In the genomic region with DNA sequence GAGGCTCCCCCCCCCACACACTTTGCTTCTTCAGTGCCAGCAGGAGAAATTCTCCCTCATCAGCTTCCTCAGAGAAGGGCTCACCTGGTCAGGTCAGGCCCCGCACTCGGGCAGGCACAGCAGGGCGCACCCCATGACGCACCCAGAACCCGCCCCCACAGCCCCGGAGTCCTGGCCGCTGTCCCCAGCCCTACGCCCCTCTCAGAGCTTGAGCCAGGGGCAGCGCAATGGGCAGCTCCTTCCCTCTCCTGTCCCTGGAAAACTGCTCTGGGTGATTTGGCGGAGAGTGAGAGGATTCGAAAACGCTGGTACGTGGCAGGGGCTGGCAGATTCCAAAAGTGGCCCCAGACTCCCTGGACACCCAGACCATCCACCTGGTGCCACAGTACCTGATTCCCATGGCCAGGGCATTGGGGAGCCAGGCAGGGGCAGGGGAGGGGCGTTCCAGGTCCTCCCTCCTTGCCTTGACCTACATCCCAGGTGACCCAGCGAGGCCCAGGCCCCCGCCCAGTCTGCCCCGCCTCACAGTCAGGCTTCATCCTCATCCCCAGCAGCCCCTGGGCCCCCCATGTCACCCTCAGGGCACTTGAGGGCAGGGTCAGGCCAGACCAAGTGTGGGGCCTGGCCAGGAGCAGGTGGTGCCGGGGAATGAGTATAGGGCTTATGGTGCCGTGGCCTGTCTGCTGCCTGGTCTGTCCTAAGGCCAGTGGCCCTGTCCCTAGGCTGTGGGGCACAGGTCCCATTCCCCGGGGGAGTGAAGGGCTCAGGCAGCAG, we compare ENCODE assay signal across 26 cellular contexts. TPM values are rescaled to one million over a fixed set of nuclear protein-coding genes. Genes with fewer than 3 reads are reported as not detected.
A peak's percentile ranks its signal among the peaks of the same experiment; 100 is the strongest.
DNase-seq lines count a peak whose midpoint lies in the region; ATAC-seq, FAIRE-seq and TF ChIP-seq lines count a peak whose summit lies in the region.
"Had no signal": no experiment of that assay in that cellular context is flagged by ENCODE, and none has a peak within 500 bp of the region (broad histone marks: within the 10 kb centered on the region; RNA-seq: fewer than 3 reads in every experiment).

No MANE protein-coding gene starts in this region.

- CTCF ChIA-PET in GM12878 (lab: Yijun Ruan, JAX), result interaction anchor here (2.1 kb wide), 1 partner anchor 163 kb away, joined by 10 read pairs; no protein-coding TSS in a partner anchor
- CTCF ChIA-PET in HEK293T (lab: Yijun Ruan, JAX), result interaction anchor here (0.6 kb wide), 1 partner anchor 242 kb away, joined by 3 read pairs; no protein-coding TSS in a partner anchor
- CTCF ChIA-PET in A673 (lab: Charles Lee), result interaction anchor here (0.5 to 0.6 kb wide), 3 partner anchors 10 to 125 kb away, joined by 4 to 5 read pairs (median 5); no protein-coding TSS in a partner anchor

- TF ChIP-seq EP300 in GM12878 (IDR thresholded peaks at IDR 0.05; ENCODE audit: borderline replicate concordance in 1 of 2, control insufficient read depth in 1 of 2, low read depth in 2 of 2, low read length in 2 of 2), result no peak

- no peak overlapping the region for H3K4me2 ChIP-seq in GM12878 (ENCODE audit: control insufficient read depth, insufficient read depth)

- TF ChIP-seq CTCF in GM12878 (IDR thresholded peaks at IDR 0.05 in 2 of 3, conservative IDR thresholded peaks at IDR 0.05 in 1 of 3; ENCODE audit: control insufficient read depth in 2 of 3, extremely low read depth in 1 of 3, insufficient read depth in 1 of 3, low read depth in 3 of 3, low read length in 3 of 3) (no peak), A673 (conservative IDR thresholded peaks at IDR 0.05; ENCODE audit: low read depth, low read length) (no peak)

- H3K4me3 ChIP-seq in GM12878 (no peak overlapping the region), A673 (ENCODE audit: low read depth, low read length, poor library complexity, severe bottlenecking) (no peak overlapping the region)
- H3K4me3 ChIP-seq: right lobe of liver had no signal

- SMC1A ChIA-PET in GM12878 (lab: Charles Lee; ENCODE audit: uncharacterized antibody, unreplicated experiment), result no interaction called here

- no peaks in the 10 kb centered on the region for H3K27me3 ChIP-seq in GM12878 (replicated peaks in 1 of 2; ENCODE audit: control insufficient read depth in 2 of 2, insufficient read depth in 2 of 2, low read length in 1 of 2)
- H3K27me3 ChIP-seq in A673 (replicated peaks; ENCODE audit: insufficient read depth, low read depth, low read length, poor library complexity), result no peaks in the 10 kb centered on the region
- H3K27me3 ChIP-seq: Peyer's patch, right lobe of liver had no signal

- H4K20me1 ChIP-seq in GM12878 (ENCODE audit: control insufficient read depth, insufficient read depth), result no peaks in the 10 kb centered on the region

- H3K36me3 ChIP-seq in GM12878 (ENCODE audit: control insufficient read depth in 2 of 2, insufficient read depth in 2 of 2, low read length in 1 of 2), result no peaks in the 10 kb centered on the region
- H3K36me3 ChIP-seq in A673 (ENCODE audit: insufficient read depth, low read length, poor library complexity, severe bottlenecking), result no peaks in the 10 kb centered on the region
- H3K36me3 ChIP-seq: Peyer's patch, right lobe of liver had no signal

- intact Hi-C loops in GM12878 (cut with micrococcal nuclease; ENCODE audit: unreplicated experiment), result no loop called here
- intact Hi-C loops in A673 (cut with micrococcal nuclease; ENCODE audit: unreplicated experiment), result loop anchor here (5.0 to 10.0 kb wide), 2 partner anchors 52 to 484 kb away; a partner anchor contains a TSS

- no peak overlapping the region for H2AFZ ChIP-seq in GM12878 (ENCODE audit: control insufficient read depth, low read depth, low read length)
- H2AFZ ChIP-seq: parathyroid adenoma had no signal

- FAIRE-seq in GM12878 (lab: Jason Lieb, UNC), result no peak
- FAIRE-seq: HTR-8/SVneo had no signal

- in situ Hi-C loops in GM12878 (cut with MboI), result no loop called here

- no peak overlapping the region for H3K27ac ChIP-seq in GM12878 (ENCODE audit: control insufficient read depth, insufficient read depth)
- no peak overlapping the region for H3K27ac ChIP-seq in A673 (ENCODE audit: low read depth, low read length, poor library complexity, severe bottlenecking)
- H3K27ac ChIP-seq: parathyroid adenoma, Peyer's patch, right lobe of liver, tibial artery had no signal

- TF ChIP-seq POLR2A in GM12878 (IDR thresholded peaks at IDR 0.05; ENCODE audit: low read depth, low read length), result 0 out of 2 replicates have a peak, but pooled peaks have one; percentile 17

- no peak for ATAC-seq in GM12878
- ATAC-seq: left lobe of liver had no signal

- no peak for TF ChIP-seq RAD21 in GM12878 (IDR thresholded peaks at IDR 0.05; ENCODE audit: insufficient read depth, low read depth, low read length)

- RAD21 ChIA-PET in GM12878 (lab: Charles Lee; ENCODE audit: unreplicated experiment), result interaction anchor here (3.6 kb wide), 1 partner anchor 126 kb away, joined by 21 read pairs; no protein-coding TSS in a partner anchor

- no peaks in the 10 kb centered on the region; the same call in 1 of the 2 replicates for H3K79me2 ChIP-seq in GM12878 (ENCODE audit: control insufficient read depth, insufficient read depth, low read length)
- H3K79me2 ChIP-seq: parathyroid adenoma had no signal

- peak; percentile 42 for DNase-seq in DMS79 treated with DMSO at 0.1 percent for 48 hours (lab: John Stamatoyannopoulos, UW)
- no peak for DNase-seq in DMS79 (lab: John Stamatoyannopoulos, UW)
- DNase-seq in GM12878 (ENCODE audit: low read depth, low spot score), result no peak
- peak; percentile 43 for DNase-seq in islet precursor cell
- DNase-seq in T-helper 1 cell, result no peak
- no peak for DNase-seq in HEK293T (ENCODE audit: extremely low spot score)
- DNase-seq in DMS153 (lab: John Stamatoyannopoulos, UW), result no peak
- no peak for DNase-seq in A673 (ENCODE audit: low spot score)
- DNase-seq: activated B cell treated with CpG ODN at 0.5 μM for 24 hours; activated CD4-positive, alpha-beta T cell treated with anti-CD3 and anti-CD28 coated beads, Interleukin-2, amount 10 ng/mL, durations not matched to agents 7 days and 5 days; activated effector memory CD4-positive, alpha-beta T cell treated with anti-CD3 and anti-CD28 coated beads, Interleukin-2, amount 50 U/mL, for 16 hours; activated naive CD8-positive, alpha-beta T cell treated with anti-CD3 and anti-CD28 coated beads for 36 hours; activated T-cell treated with anti-CD3 and anti-CD28 coated beads, Interleukin-2, amount 50 U/mL, for 24 hours; CD4-positive, alpha-beta T cell; mesendoderm; NCI-H1417 treated with DMSO at 0.1 percent for 48 hours; NCI-H2081; SIG-M5; stimulated activated CD4-positive, alpha-beta T cell treated with anti-CD3 and anti-CD28 coated beads, Interleukin-12 subunit alpha, Interleukin-12 subunit beta, amount 100 ng/mL, for 4 hours; stimulated activated CD4-positive, alpha-beta T cell treated with anti-CD3 and anti-CD28 coated beads, Interleukin-2, amount 100 ng/mL, for 48 hours had no signal

- BruUV-seq in GM12878 (replicated peaks; lab: Mats Ljungman, UMichigan) (no TSS peak), A673 (replicated peaks; lab: Mats Ljungman, UMichigan) (no TSS peak)

- peaks cover 25% of the 10 kb centered on the region for H3K4me1 ChIP-seq in GM12878 (ENCODE audit: control insufficient read depth, insufficient read depth, low read length)
- peaks cover 22% of the 10 kb centered on the region for H3K4me1 ChIP-seq in A673 (ENCODE audit: insufficient read depth, low read length, poor library complexity, severe bottlenecking)
- H3K4me1 ChIP-seq: parathyroid adenoma had no signal

- H3K9me3 ChIP-seq in GM12878 (replicated peaks; ENCODE audit: control insufficient read depth, insufficient read depth, low read length) (no peaks in the 10 kb centered on the region), A673 (ENCODE audit: low read depth, low read length, poor library complexity, severe bottlenecking) (no peaks in the 10 kb centered on the region)
- H3K9me3 ChIP-seq: Peyer's patch, right lobe of liver, tibial artery had no signal

- H3K9ac ChIP-seq in GM12878 (ENCODE audit: control insufficient read depth, insufficient read depth, low read length), result no peak overlapping the region
- H3K9ac ChIP-seq: parathyroid adenoma had no signal

- WGBS in GM12878 (ENCODE audit: insufficient coverage, insufficient replicate concordance, low lambda C conversion rate, missing lambda C conversion rate), result 78% methylated on average over 18 of the region's 20 CpGs

- POLR2A ChIA-PET in GM12878 (lab: Charles Lee), result no interaction called here
- POLR2A ChIA-PET in HEK293T (lab: Yijun Ruan, JAX), result no interaction called here
- POLR2A ChIA-PET in A673 (lab: Charles Lee; ENCODE audit: low non-redundant PET), result interaction anchor here (0.6 kb wide), 1 partner anchor 9 kb away, joined by 4 read pairs; no protein-coding TSS in a partner anchor

RNA-seq across cellular contexts. Expression of a gene that starts 23.8 kb away (rescaled TPM):
- 118 and 141 TPM in 2 replicates for total RNA-seq in GM12878 (2013; cell fraction: nucleolus; rRNA removed)
- 32.5 and 40.9 TPM in 2 replicates for total RNA-seq in GM12878 (2014; rRNA removed)
- total RNA-seq in GM12878 (2014; rRNA removed; fragmentation: Illumina TruSeq; extraction: Trizol), result 22.3 and 23.8 TPM in 2 replicates
- 58.7 and 65.3 TPM in 2 replicates for total RNA-seq in GM12878 (2021)
- 12.8 TPM for polyA plus RNA-seq in GM12878 (2011; ENCODE audit: low read depth)
- polyA plus RNA-seq in GM12878 (2011; rRNA removed), result 21.8 and 26.0 TPM in 2 replicates
- polyA plus RNA-seq in GM12878 (2011; cell fraction: cytosol; rRNA removed), result 24.5 and 28.0 TPM in 2 replicates
- polyA plus RNA-seq in GM12878 (2011; cell fraction: nucleus; rRNA removed), result 94.1 and 106 TPM in 2 replicates
- polyA plus RNA-seq in GM12878 (2012), result 24.5 and 28.7 TPM in 2 replicates
- 27.4 and 48.9 TPM in 2 replicates for polyA plus RNA-seq in GM12878 (2014; fragmentation: Illumina TruSeq; extraction: Trizol)
- 1 to 10 TPM in 1 of 2 experiments, under 1 TPM in 1; 0.34 to 4.3 TPM for polyA plus RNA-seq in GM12878 (2014; fragmentation: Nextera tagmentation; extraction: Ambion mirVana)
- 29.3 and 33.8 TPM in 2 replicates for polyA plus RNA-seq in GM12878 (2014; rRNA removed)
- polyA plus RNA-seq in GM12878 (2016; fragmentation: Nextera tagmentation; extraction: Ambion mirVana), result 10 to 100 TPM; 56.1 to 70.8 TPM
- polyA minus RNA-seq in GM12878 (2011; rRNA and poly(A)+ RNA removed), result 18.4 and 26.8 TPM in 2 replicates
- polyA minus RNA-seq in GM12878 (2011; cell fraction: cytosol; rRNA and poly(A)+ RNA removed), result 8.8 and 11.2 TPM in 2 replicates
- 38.6 and 59.0 TPM in 2 replicates for polyA minus RNA-seq in GM12878 (2011; cell fraction: nucleus; rRNA and poly(A)+ RNA removed)
- total RNA-seq in A673 (2021), result 72.5 and 86.4 TPM in 2 replicates

RNA-seq across cellular contexts. Expression of a gene that starts 37.0 kb away (rescaled TPM):
- total RNA-seq in GM12878 (2013; cell fraction: nucleolus; rRNA removed), result 9.7 and 10.0 TPM in 2 replicates
- total RNA-seq in GM12878 (2014; rRNA removed) (18.6 and 25.9 TPM in 2 replicates), GM12878 (2014; rRNA removed; fragmentation: Illumina TruSeq; extraction: Trizol) (20.4 and 20.6 TPM in 2 replicates), GM12878 (2021) (38.3 and 39.5 TPM in 2 replicates), A673 (2021) (44.1 and 55.9 TPM in 2 replicates)
- polyA plus RNA-seq in GM12878 (2011; ENCODE audit: low read depth), result 42.8 TPM
- polyA plus RNA-seq in GM12878 (2011; rRNA removed) (43.3 and 45.6 TPM in 2 replicates), GM12878 (2014; fragmentation: Illumina TruSeq; extraction: Trizol) (30.1 and 53.5 TPM in 2 replicates), GM12878 (2014; fragmentation: Nextera tagmentation; extraction: Ambion mirVana) (10 to 100 TPM; 12.5 to 20.2 TPM), GM12878 (2014; rRNA removed) (51.8 and 68.2 TPM in 2 replicates), GM12878 (2016; fragmentation: Nextera tagmentation; extraction: Ambion mirVana) (10 to 100 TPM; 82.3 to 82.7 TPM)
- polyA plus RNA-seq in GM12878 (2011; cell fraction: cytosol; rRNA removed), result 75.9 and 87.5 TPM in 2 replicates
- 33.9 and 42.2 TPM in 2 replicates for polyA plus RNA-seq in GM12878 (2011; cell fraction: nucleus; rRNA removed)
- polyA plus RNA-seq in GM12878 (2012), result 56.7 and 57.9 TPM in 2 replicates
- polyA minus RNA-seq in GM12878 (2011; rRNA and poly(A)+ RNA removed), result 31.5 and 36.7 TPM in 2 replicates
- 7.4 and 11.2 TPM in 2 replicates for polyA minus RNA-seq in GM12878 (2011; cell fraction: cytosol; rRNA and poly(A)+ RNA removed)
- 9.4 and 9.8 TPM in 2 replicates for polyA minus RNA-seq in GM12878 (2011; cell fraction: nucleus; rRNA and poly(A)+ RNA removed)

RNA-seq across cellular contexts. Expression of a gene that starts 51.9 kb away (rescaled TPM):
- 212 and 233 TPM in 2 replicates for total RNA-seq in GM12878 (2013; cell fraction: nucleolus; rRNA removed)
- 46.9 and 47.8 TPM in 2 replicates for total RNA-seq in GM12878 (2014; rRNA removed)
- 26.1 and 28.2 TPM in 2 replicates for total RNA-seq in GM12878 (2014; rRNA removed; fragmentation: Illumina TruSeq; extraction: Trizol)
- total RNA-seq in GM12878 (2021), result 89.5 and 110 TPM in 2 replicates
- polyA plus RNA-seq in GM12878 (2011; ENCODE audit: low read depth), result 17.3 TPM
- 27.6 and 47.8 TPM in 2 replicates for polyA plus RNA-seq in GM12878 (2011; rRNA removed)
- 59.2 and 60.5 TPM in 2 replicates for polyA plus RNA-seq in GM12878 (2011; cell fraction: cytosol; rRNA removed)
- polyA plus RNA-seq in GM12878 (2011; cell fraction: nucleus; rRNA removed), result 80.2 and 83.8 TPM in 2 replicates
- 36.8 and 49.6 TPM in 2 replicates for polyA plus RNA-seq in GM12878 (2012)
- polyA plus RNA-seq in GM12878 (2014; fragmentation: Illumina TruSeq; extraction: Trizol), result 19.0 and 28.7 TPM in 2 replicates
- polyA plus RNA-seq in GM12878 (2014; fragmentation: Nextera tagmentation; extraction: Ambion mirVana), result 1 to 10 TPM; 1.2 to 3.7 TPM
- polyA plus RNA-seq in GM12878 (2014; rRNA removed), result 50.0 and 53.6 TPM in 2 replicates
- polyA plus RNA-seq in GM12878 (2016; fragmentation: Nextera tagmentation; extraction: Ambion mirVana), result 10 to 100 TPM; 17.5 to 33.0 TPM
- 62.2 and 76.5 TPM in 2 replicates for polyA minus RNA-seq in GM12878 (2011; rRNA and poly(A)+ RNA removed)
- 24.3 and 30.6 TPM in 2 replicates for polyA minus RNA-seq in GM12878 (2011; cell fraction: cytosol; rRNA and poly(A)+ RNA removed)
- 23.3 and 43.3 TPM in 2 replicates for polyA minus RNA-seq in GM12878 (2011; cell fraction: nucleus; rRNA and poly(A)+ RNA removed)
- total RNA-seq in A673 (2021), result 68.7 and 69.6 TPM in 2 replicates

Comparison
In these comparisons a context has a peak if more than half of its experiments do, and no peak if none do; other contexts are left out.
1. DNase-seq: peak in DMS79 treated with DMSO at 0.1 percent for 48 hours (single experiment) and islet precursor cell (single experiment); none in DMS79 (single experiment), GM12878 (single experiment), T-helper 1 cell (0 of 5), HEK293T (single experiment), DMS153 (single experiment) and A673 (single experiment).